ENCODE assay signal across 9 cellular contexts in genomic region chr7:55019691-55020480, GRCh38. TPM values are rescaled to one million over a fixed set of nuclear protein-coding genes. Genes with fewer than 3 reads are reported as not detected.
DNase-seq lines count a peak whose midpoint lies in the region; ATAC-seq, FAIRE-seq and TF ChIP-seq lines count a peak whose summit lies in the region.
"Had no signal": no experiment of that assay in that cellular context is flagged by ENCODE, and none has a peak within 500 bp of the region (broad histone marks: within the 10 kb centered on the region; RNA-seq: fewer than 3 reads in every experiment).

No MANE protein-coding gene starts in this region.

- POLR2A ChIA-PET in AG04450 (lab: Yijun Ruan, JAX): interaction anchor here (0.5 to 2.4 kb wide), 10 partner anchors 23 to 350 kb away, joined by 3 to 10 read pairs (median 4); no protein-coding TSS in a partner anchor
- POLR2A ChIA-PET in endothelial cell of umbilical vein (lab: Charles Lee): no interaction called here

- peak overlapping the region; percentile 44 for H3K9ac ChIP-seq in endothelial cell of umbilical vein (replicated peaks; ENCODE audit: extremely low read depth, insufficient read depth, low read length)

- peak overlapping the region; percentile 90 for H3K4me2 ChIP-seq in endothelial cell of umbilical vein (ENCODE audit: insufficient read depth, low read length)

- H3K9me3 ChIP-seq in AG04450 (ENCODE audit: control insufficient read depth, insufficient read depth, low read length) (no peaks in the 10 kb centered on the region; the same call in 1 of the 2 replicates), endothelial cell of umbilical vein (replicated peaks; ENCODE audit: control insufficient read depth, insufficient read depth, low read length) (no peaks in the 10 kb centered on the region), muscle layer of duodenum (ENCODE audit: control insufficient read depth in 1 of 2, low read length in 2 of 2) (no peaks in the 10 kb centered on the region)

- peak overlapping the region; percentile 47 for H3K27ac ChIP-seq in AG04450 (ENCODE audit: low read depth, low read length)
- H3K27ac ChIP-seq in endothelial cell of umbilical vein (ENCODE audit: insufficient read depth, low read depth, low read length): no peak overlapping the region
- peak overlapping the region; percentile 64 for H3K27ac ChIP-seq in muscle layer of duodenum (ENCODE audit: low read length)

- no peak for TF ChIP-seq RAD21 in Ishikawa (IDR thresholded peaks at IDR 0.05; ENCODE audit: low read depth)

- intact Hi-C loops in endothelial cell of umbilical vein (cut with micrococcal nuclease): loop anchor here (1.0 to 10.0 kb wide), 4 partner anchors 45 to 235 kb away; no protein-coding TSS in a partner anchor

- no peaks in the 10 kb centered on the region for H3K9me1 ChIP-seq in endothelial cell of umbilical vein (replicated peaks; ENCODE audit: control insufficient read depth, extremely low read depth, insufficient read depth, low read length)

- no peaks in the 10 kb centered on the region for H3K36me3 ChIP-seq in endothelial cell of umbilical vein (ENCODE audit: control insufficient read depth in 2 of 2, extremely low read depth in 1 of 2, insufficient read depth in 2 of 2, low read length in 2 of 2)
- no peaks in the 10 kb centered on the region for H3K36me3 ChIP-seq in muscle layer of duodenum (ENCODE audit: control insufficient read depth in 1 of 2, insufficient read depth in 2 of 2, low read length in 2 of 2)

- H3K27me3 ChIP-seq in AG04450 (ENCODE audit: control insufficient read depth, insufficient read depth, low read length): no peaks in the 10 kb centered on the region
- peaks cover 10 to 24% of the 10 kb centered on the region in 2 experiments for H3K27me3 ChIP-seq in endothelial cell of umbilical vein (ENCODE audit: control insufficient read depth in 2 of 2, insufficient read depth in 2 of 2, low read length in 2 of 2)
- H3K27me3 ChIP-seq in muscle layer of duodenum (ENCODE audit: low read depth, low read length): no peaks in the 10 kb centered on the region

- TF ChIP-seq CTCF in AG04450 (IDR thresholded peaks at IDR 0.05; ENCODE audit: low read depth, low read length) (no peak), endothelial cell of umbilical vein (IDR thresholded peaks at IDR 0.05; ENCODE audit: extremely low read depth in 1 of 2, insufficient read depth in 1 of 2, low read depth in 1 of 2, low read length in 2 of 2) (no peak)

- no peak for TF ChIP-seq POLR2A in endothelial cell of umbilical vein (IDR thresholded peaks at IDR 0.05; ENCODE audit: low read depth, low read length)

- ATAC-seq in HG02798 (IDR thresholded peaks at IDR 0.05; ENCODE audit: poor library complexity, unreplicated experiment) (no peak), GM18858 (IDR thresholded peaks at IDR 0.05; ENCODE audit: unreplicated experiment) (no peak), HG03159 (IDR thresholded peaks at IDR 0.05; ENCODE audit: unreplicated experiment) (no peak)

- H3K79me2 ChIP-seq in endothelial cell of umbilical vein (ENCODE audit: control insufficient read depth, insufficient read depth, low read length): peaks cover 3% of the 10 kb centered on the region

- H4K20me1 ChIP-seq in endothelial cell of umbilical vein (replicated peaks; ENCODE audit: control insufficient read depth, extremely low read depth, insufficient read depth, low read length): no peaks in the 10 kb centered on the region

- DNase-seq in AG04450 (ENCODE audit: low read depth, low spot score) (no peak), endothelial cell of umbilical vein (ENCODE audit: low read depth, low spot score) (no peak), NK-92 (lab: John Stamatoyannopoulos, UW; ENCODE audit: unreplicated experiment) (no peak)

- dilution Hi-C loops in endothelial cell of umbilical vein (cut with MboI; ENCODE audit: extremely low pct_ligation_motif_present, low sequenced_read_pairs): no loop called here

- CTCF ChIA-PET in AG04450 (lab: Charles Lee) (interaction anchor here (1.0 to 4.6 kb wide), 3 partner anchors 231 to 245 kb away, joined by 3 to 30 read pairs (median 3); no protein-coding TSS in a partner anchor), endothelial cell of umbilical vein (lab: Charles Lee) (interaction anchor here (0.6 to 3.8 kb wide), 14 partner anchors 10 to 246 kb away, joined by 3 to 39 read pairs (median 4); no protein-coding TSS in a partner anchor)

- H3K4me3 ChIP-seq in AG04450 (ENCODE audit: low read depth, low read length) (peak overlapping the region; percentile 77), endothelial cell of umbilical vein (replicated peaks in 1 of 3; ENCODE audit: insufficient read depth in 1 of 3, low read depth in 1 of 3, low read length in 3 of 3) (peak overlapping the region; percentile 69 to 84 (median 74)), muscle layer of duodenum (ENCODE audit: low read depth in 1 of 2, low read length in 2 of 2) (peak overlapping the region; percentile 47 to 74)

- no peak for FAIRE-seq in endothelial cell of umbilical vein (lab: Jason Lieb, UNC)

- TSS peak; percentile 23 for BruUV-seq in endothelial cell of umbilical vein (replicated peaks; lab: Mats Ljungman, UMichigan)

- no peak for TF ChIP-seq EP300 in Ishikawa (IDR thresholded peaks at IDR 0.05; ENCODE audit: borderline replicate concordance)

- H3K4me1 ChIP-seq in endothelial cell of umbilical vein (ENCODE audit: control insufficient read depth, extremely low read depth, insufficient read depth, low read length) (peaks cover 10% of the 10 kb centered on the region), muscle layer of duodenum (ENCODE audit: control insufficient read depth in 1 of 2, insufficient read depth in 2 of 2, low read length in 2 of 2) (peaks cover 7 to 9% of the 10 kb centered on the region in 2 donors)

- peak overlapping the region; percentile 94 for H2AFZ ChIP-seq in endothelial cell of umbilical vein (ENCODE audit: low read depth, low read length)

TF ChIP-seq in Ishikawa, 13 proteins besides CTCF, POLR2A, EP300 and RAD21:
- no peak for TF ChIP-seq TEAD4 (IDR thresholded peaks at IDR 0.05)
- TF ChIP-seq ZBTB7A (IDR thresholded peaks at IDR 0.05; ENCODE audit: low read depth): peak; percentile 75
TF ChIP-seq in Ishikawa: peak in this region for 1.

TF ChIP-seq in endothelial cell of umbilical vein, 7 proteins besides CTCF, POLR2A, EP300 and RAD21:
- TF ChIP-seq GATA2 (IDR thresholded peaks at IDR 0.05; ENCODE audit: insufficient read depth, insufficient read length, low read depth, low read length): no peak
- TF ChIP-seq MYC (IDR thresholded peaks at IDR 0.05; ENCODE audit: low read depth, low read length): no peak
- TF ChIP-seq FOS (IDR thresholded peaks at IDR 0.05; ENCODE audit: borderline replicate concordance, insufficient read depth, low read length): no peak
- no peak for TF ChIP-seq MAX (IDR thresholded peaks at IDR 0.05; ENCODE audit: insufficient read depth, insufficient read length)
- no peak for TF ChIP-seq JUN (IDR thresholded peaks at IDR 0.05; ENCODE audit: borderline replicate concordance, insufficient read depth, insufficient read length, low read depth)
- TF ChIP-seq EZH2 (IDR thresholded peaks at IDR 0.05; ENCODE audit: borderline replicate concordance, low read depth, low read length, severe bottlenecking): no peak
- TF ChIP-seq POLR2AphosphoS5 (IDR thresholded peaks at IDR 0.05; ENCODE audit: insufficient read depth, low read depth, low read length): no peak

RNA-seq across cellular contexts. Expression of gene EGFR, which starts 1.1 kb away (rescaled TPM):
- polyA plus RNA-seq in AG04450 (2011; rRNA removed): 59.0 and 62.6 TPM in 2 replicates
- 153 and 159 TPM in 2 replicates for polyA minus RNA-seq in AG04450 (2011; rRNA and poly(A)+ RNA removed)
- total RNA-seq in endothelial cell of umbilical vein: 4.1 and 5.0 TPM in 2 replicates
- 1.3 and 1.5 TPM in 2 replicates for polyA plus RNA-seq in endothelial cell of umbilical vein
- polyA plus RNA-seq in endothelial cell of umbilical vein (2011; cell fraction: cytosol; rRNA removed): 1.1 and 1.3 TPM in 2 replicates
- 5.9 and 6.5 TPM in 2 replicates for polyA plus RNA-seq in endothelial cell of umbilical vein (2011; cell fraction: nucleus; rRNA removed)
- 4.5 and 4.6 TPM in 2 replicates for polyA plus RNA-seq in endothelial cell of umbilical vein (2012)
- 5.4 and 7.0 TPM in 2 replicates for polyA minus RNA-seq in endothelial cell of umbilical vein
- polyA minus RNA-seq in endothelial cell of umbilical vein (2011; cell fraction: cytosol; rRNA and poly(A)+ RNA removed): 35.1 TPM
- 6.3 and 7.0 TPM in 2 replicates for polyA minus RNA-seq in endothelial cell of umbilical vein (2011; cell fraction: nucleus; rRNA and poly(A)+ RNA removed)
- total RNA-seq: T-helper 2 cell treated with Interferon-gamma antibody and Interleukin-4, amounts not matched to agents 100 ng/mL and 5 ng/mL, for 36 hours had no signal
